10 cellular contexts compared by ENCODE assay signal in the genomic region with DNA sequence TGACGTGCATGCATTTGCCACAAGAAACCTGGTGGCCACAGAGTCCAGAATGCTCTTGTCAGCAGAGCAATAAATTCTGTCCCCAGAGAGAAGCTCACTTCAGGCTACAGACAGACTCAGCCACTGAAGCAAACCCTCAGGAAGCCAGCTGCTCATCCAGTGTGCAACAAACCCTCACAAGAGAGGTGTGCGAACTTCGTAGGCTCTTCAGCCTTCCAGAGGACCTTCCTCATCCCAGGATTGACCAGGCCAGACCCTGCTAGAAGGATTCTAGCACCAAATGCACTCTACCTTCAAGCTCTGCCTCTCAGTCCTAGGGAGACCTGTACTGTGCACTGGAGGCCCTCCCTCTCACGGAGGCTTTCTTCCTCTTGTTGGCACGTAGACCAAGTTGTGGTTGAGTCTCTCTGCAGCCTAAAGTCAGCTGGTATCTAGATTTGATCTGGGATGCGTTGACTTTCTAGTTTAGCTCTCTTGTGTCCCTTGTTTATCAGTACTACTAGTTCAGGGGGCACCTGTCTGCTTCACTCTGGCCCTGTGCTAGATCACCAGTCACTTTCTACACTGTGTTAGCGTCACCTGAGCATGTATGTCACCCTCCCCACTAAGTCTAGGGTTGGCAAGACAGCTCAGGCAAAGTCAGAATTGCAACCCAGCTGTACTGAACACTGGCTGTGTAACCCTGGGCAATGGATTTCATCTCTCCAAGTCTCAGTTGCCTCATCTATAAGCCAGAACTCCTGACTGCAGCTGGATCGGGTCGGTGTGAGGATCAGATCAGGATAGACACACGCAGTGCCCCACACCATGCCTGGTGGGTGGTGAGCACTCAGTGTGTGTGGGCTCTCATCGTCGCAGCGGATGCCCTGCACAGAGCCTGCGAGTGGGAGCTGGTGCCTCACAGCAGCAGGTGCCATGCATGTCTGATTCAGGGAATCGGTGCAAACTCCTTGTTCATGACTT. TPM values are rescaled to one million over a fixed set of nuclear protein-coding genes. Genes with fewer than 3 reads are reported as not detected.
DNase-seq lines count a peak whose midpoint lies in the region; ATAC-seq and TF ChIP-seq lines count a peak whose summit lies in the region.
"Had no signal": no experiment of that assay in that cellular context is flagged by ENCODE, and none has a peak within 500 bp of the region (broad histone marks: within the 10 kb centered on the region; RNA-seq: fewer than 3 reads in every experiment).

No MANE protein-coding gene starts in this region.

- peaks cover 11% of the 10 kb centered on the region for H3K36me3 Mint-ChIP-seq in activated CD4-positive, alpha-beta memory T cell treated with anti-CD3 and anti-CD28 coated beads, Interleukin-2, amount 10 ng/mL, durations not matched to agents 7 days and 5 days (ENCODE audit: low read depth)
- H3K36me3 Mint-ChIP-seq in naive B cell = peaks cover 0 to 6% of the 10 kb centered on the region in 2 donors

- POLR2A ChIA-PET in activated CD4-positive, alpha-beta memory T cell treated with anti-CD3 and anti-CD28 coated beads, Interleukin-2, amount 10 ng/mL, durations not matched to agents 7 days and 5 days (lab: Charles Lee) = interaction anchor here (0.7 to 14.8 kb wide), 22 partner anchors 9 to 136 kb away, joined by 3 to 878 read pairs (median 4); partner anchors contain the start of genes FXYD2 and IL10RA

- H3K27me3 Mint-ChIP-seq in activated CD4-positive, alpha-beta memory T cell treated with anti-CD3 and anti-CD28 coated beads, Interleukin-2, amount 10 ng/mL, durations not matched to agents 7 days and 5 days = no peaks in the 10 kb centered on the region
- no peaks in the 10 kb centered on the region for H3K27me3 Mint-ChIP-seq in naive B cell

- no peaks in the 10 kb centered on the region for H3K9me2 ChIP-seq in DOHH2 (replicated peaks; ENCODE audit: control insufficient read depth, low read length)

- H3K36me3 ChIP-seq in DOHH2 (ENCODE audit: control insufficient read depth, low read length) = no peaks in the 10 kb centered on the region
- H3K36me3 ChIP-seq: gastroesophageal sphincter, pancreas had no signal

- TF ChIP-seq CTCF in DOHH2 (IDR thresholded peaks at IDR 0.05; ENCODE audit: low read depth, low read length, poor library complexity, severe bottlenecking) = no peak
- no peak for TF ChIP-seq CTCF in GM20000 (IDR thresholded peaks at IDR 0.05; ENCODE audit: extremely low read depth, missing control alignments)

- H3K27ac ChIP-seq in DOHH2 (ENCODE audit: low read depth, low read length) = peak overlapping the region; percentile 58
- H3K27ac ChIP-seq: gastroesophageal sphincter, pancreas had no signal

- no peaks in the 10 kb centered on the region for H4K20me1 ChIP-seq in DOHH2 (ENCODE audit: control insufficient read depth, insufficient read depth, low read depth, low read length)

- peak; percentile 66 for ATAC-seq in HG03460 (IDR thresholded peaks at IDR 0.05; ENCODE audit: unreplicated experiment)
- peak; percentile 76 to 83 for ATAC-seq in naive B cell (ENCODE audit: low read depth in 2 of 2)
- ATAC-seq: gastroesophageal sphincter had no signal

- DNase-seq in activated CD4-positive, alpha-beta memory T cell treated with anti-CD3 and anti-CD28 coated beads, Interleukin-2, amount 10 ng/mL, durations not matched to agents 7 days and 5 days = peak; percentile 69
- DNase-seq in naive B cell (peak; percentile 63), DMS53 (lab: John Stamatoyannopoulos, UW) (no peak), GM20000 (ENCODE audit: low spot score) (no peak), iPS-NIHi11 (ENCODE audit: low spot score) (no peak), ACHN (no peak)
- DNase-seq: pancreas had no signal

- no peaks in the 10 kb centered on the region for H3K9me3 ChIP-seq in DOHH2 (ENCODE audit: control insufficient read depth, insufficient read depth, low read length)
- H3K9me3 ChIP-seq: gastroesophageal sphincter, pancreas had no signal

- peak overlapping the region; percentile 58 for H3K4me3 ChIP-seq in DOHH2 (ENCODE audit: low read length)
- H3K4me3 ChIP-seq: gastroesophageal sphincter, pancreas had no signal

- no peaks in the 10 kb centered on the region for H3K27me3 ChIP-seq in DOHH2 (ENCODE audit: control insufficient read depth, low read length)
- H3K27me3 ChIP-seq: pancreas had no signal

- peak overlapping the region; percentile 73 for H3K4me3 Mint-ChIP-seq in activated CD4-positive, alpha-beta memory T cell treated with anti-CD3 and anti-CD28 coated beads, Interleukin-2, amount 10 ng/mL, durations not matched to agents 7 days and 5 days
- peak overlapping the region; percentile 46 to 88 (median 80) for H3K4me3 Mint-ChIP-seq in naive B cell

- in situ Hi-C loops in ACHN (cut with HindIII; ENCODE audit: low pct_ligation_motif_present, low pct_unique_long_range_greater_than_20kb, low sequenced_read_pairs) = no loop called here

- peak overlapping the region; percentile 95 for H3K27ac Mint-ChIP-seq in activated CD4-positive, alpha-beta memory T cell treated with anti-CD3 and anti-CD28 coated beads, Interleukin-2, amount 10 ng/mL, durations not matched to agents 7 days and 5 days
- peak overlapping the region; percentile 51 to 92 (median 77) for H3K27ac Mint-ChIP-seq in naive B cell

- H3K4me1 ChIP-seq in DOHH2 (ENCODE audit: control insufficient read depth, low read length) = peaks cover 59% of the 10 kb centered on the region

- peak overlapping the region; percentile 72 for H3K4me2 ChIP-seq in DOHH2 (ENCODE audit: low read length)

- peaks cover 3% of the 10 kb centered on the region for H3K9me3 Mint-ChIP-seq in activated CD4-positive, alpha-beta memory T cell treated with anti-CD3 and anti-CD28 coated beads, Interleukin-2, amount 10 ng/mL, durations not matched to agents 7 days and 5 days
- peaks cover 0 to 3% (median 0%) of the 10 kb centered on the region in 7 donors for H3K9me3 Mint-ChIP-seq in naive B cell

- CTCF ChIA-PET in activated CD4-positive, alpha-beta memory T cell treated with anti-CD3 and anti-CD28 coated beads, Interleukin-2, amount 10 ng/mL, durations not matched to agents 7 days and 5 days (lab: Charles Lee) = interaction anchor here (0.6 to 11.4 kb wide), 28 partner anchors 9 to 220 kb away, joined by 3 to 333 read pairs (median 6); partner anchors contain the start of gene IL10RA

- H3K79me2 ChIP-seq in DOHH2 (ENCODE audit: control insufficient read depth, low read length) = no peaks in the 10 kb centered on the region

- H3K4me1 Mint-ChIP-seq in activated CD4-positive, alpha-beta memory T cell treated with anti-CD3 and anti-CD28 coated beads, Interleukin-2, amount 10 ng/mL, durations not matched to agents 7 days and 5 days = peaks cover 80% of the 10 kb centered on the region
- peaks cover 44 to 62% (median 60%) of the 10 kb centered on the region in 3 donors for H3K4me1 Mint-ChIP-seq in naive B cell

- H3F3A ChIP-seq in DOHH2 (ENCODE audit: control insufficient read depth, insufficient read depth) = no peaks in the 10 kb centered on the region

RNA-seq across cellular contexts. Expression of gene TMPRSS13, which starts 22.1 kb away (rescaled TPM):
- total RNA-seq in activated CD4-positive, alpha-beta memory T cell treated with anti-CD3 and anti-CD28 coated beads, Interleukin-2, amount 10 ng/mL, durations not matched to agents 7 days and 5 days = 1 to 10 TPM; 1.9 to 2.2 TPM
- polyA plus RNA-seq in naive B cell (ENCODE audit: low read depth in 6 of 6) = under 1 TPM in 5 of 6 donors, not detected in 1; 0.24 to 0.87 (median 0.84) TPM

RNA-seq across cellular contexts. Expression of gene IL10RA, which starts 34.9 kb away (rescaled TPM):
- total RNA-seq in activated CD4-positive, alpha-beta memory T cell treated with anti-CD3 and anti-CD28 coated beads, Interleukin-2, amount 10 ng/mL, durations not matched to agents 7 days and 5 days = 100 to 1,000 TPM; 286 to 291 TPM
- 10 to 100 TPM; 49.8 to 63.1 (median 56.2) TPM for polyA plus RNA-seq in naive B cell (ENCODE audit: low read depth in 6 of 6)

Comparison
In these comparisons a context has a peak if more than half of its experiments do, and no peak if none do; other contexts are left out.
1. DNase-seq: peak in activated CD4-positive, alpha-beta memory T cell treated with anti-CD3 and anti-CD28 coated beads, Interleukin-2, amount 10 ng/mL, durations not matched to agents 7 days and 5 days (single experiment) and naive B cell (single experiment); none in DMS53 (single experiment), GM20000 (single experiment), iPS-NIHi11 (single experiment) and ACHN (single experiment).